In genomic region chr6:129306826-129307225, GRCh38 we compare ENCODE assay signal across 27 cellular contexts.
"Had no signal": no experiment of that assay in that cellular context is flagged by ENCODE, and none has a peak within 500 bp of the region (broad histone marks: within the 10 kb centered on the region; RNA-seq: fewer than 3 reads in every experiment).

No MANE protein-coding gene starts in this region.

- H3K4me1 ChIP-seq: esophagus squamous epithelium, gastrocnemius medialis, heart right ventricle, left lung, lower lobe of right lung had no signal

- FAIRE-seq: keratinocyte had no signal

- H3K4me3 ChIP-seq: coronary artery, dorsolateral prefrontal cortex, esophagus squamous epithelium, gastrocnemius medialis, heart right ventricle, left lung, lower lobe of right lung, mucosa of descending colon had no signal

- H3K27me3 ChIP-seq: dorsolateral prefrontal cortex, esophagus squamous epithelium, gastrocnemius medialis, heart right ventricle, left lung had no signal

- H3K36me3 ChIP-seq: esophagus squamous epithelium, gastrocnemius medialis, left lung, lower lobe of right lung had no signal

- H3K9me3 ChIP-seq: esophagus squamous epithelium, gastrocnemius medialis, left lung, lower lobe of right lung, mucosa of descending colon had no signal

- H3K36me3 Mint-ChIP-seq: naive B cell; naive thymus-derived CD8-positive, alpha-beta T cell had no signal

- ATAC-seq: esophagus mucosa; gastrocnemius medialis; heart right ventricle; left cardiac atrium; left lung; left ventricle myocardium superior; lower lobe of right lung; mucosa of descending colon; naive thymus-derived CD8-positive, alpha-beta T cell had no signal

- DNase-seq: dermis blood vessel endothelial cell; dorsolateral prefrontal cortex; effector CD4-positive, alpha-beta T cell; effector memory CD4-positive, alpha-beta T cell; erythroblast; esophagus squamous epithelium; foreskin fibroblast; foreskin melanocyte; gastrocnemius medialis; glutamatergic neuron; head of caudate nucleus; heart right ventricle; hippocampal formation; immature natural killer cell; left cardiac atrium; left lung; left ventricle myocardium superior; lower lobe of right lung; mesenchymal stem cell; mucosa of descending colon; naive B cell; naive thymus-derived CD8-positive, alpha-beta T cell had no signal

- H3K27ac ChIP-seq: coronary artery, dorsolateral prefrontal cortex, epithelial cell of prostate, esophagus squamous epithelium, gastrocnemius medialis, heart right ventricle, left lung, lower lobe of right lung had no signal

- H3K27ac Mint-ChIP-seq: immature natural killer cell; mesothelial cell of epicardium; naive thymus-derived CD8-positive, alpha-beta T cell had no signal

- H3K4me3 Mint-ChIP-seq: immature natural killer cell; mesothelial cell of epicardium; naive B cell; naive thymus-derived CD8-positive, alpha-beta T cell had no signal

- H3K4me1 Mint-ChIP-seq: immature natural killer cell; mesothelial cell of epicardium; naive B cell; naive thymus-derived CD8-positive, alpha-beta T cell had no signal
